In genomic region chr13:90287521-90287920, GRCh38 we compare ENCODE assay signal across 28 cellular contexts.
"Had no signal": no experiment of that assay in that cellular context is flagged by ENCODE, and none has a peak within 500 bp of the region (broad histone marks: within the 10 kb centered on the region; RNA-seq: fewer than 3 reads in every experiment).

No MANE protein-coding gene starts in this region.

- DNase-seq: cortex of kidney; effector memory CD8-positive, alpha-beta T cell; erythroblast; esophagus squamous epithelium; foreskin melanocyte; glutamatergic neuron; heart right ventricle; hippocampal formation; left cardiac atrium; left lung; mesenchymal stem cell; mucosa of descending colon; naive B cell; nucleus accumbens; ovary; psoas muscle; right cardiac atrium; sigmoid colon; stimulated activated CD4-positive, alpha-beta T cell treated with anti-CD3 and anti-CD28 coated beads, Interleukin-2, amount 100 ng/mL, for 24 hours; stimulated activated CD4-positive, alpha-beta T cell treated with anti-CD3 and anti-CD28 coated beads, Interleukin-4, amount 100 ng/mL, for 24 hours; stimulated activated naive CD4-positive, alpha-beta T cell treated with Interleukin-2 at 50 U/mL for 16 hours; stomach; thyroid gland; trophoblast cell had no signal

- H3K27me3 ChIP-seq: esophagus squamous epithelium, heart right ventricle, left lung, neural progenitor cell, ovary, sigmoid colon, stomach, thyroid gland had no signal

- H3K27me3 Mint-ChIP-seq: effector memory CD8-positive, alpha-beta T cell; naive B cell; natural killer cell treated with Interleukin-12 subunit alpha and Interleukin-12 subunit beta and Interleukin-15 and Interleukin-18, amount 100 ng/mL, for 72 hours had no signal

- H3K4me1 Mint-ChIP-seq: mesothelial cell of epicardium; naive B cell; neural progenitor cell; stimulated activated effector memory CD8-positive, alpha-beta T cell treated with anti-CD3 and anti-CD28 coated beads, Interleukin-12 subunit alpha, Interleukin-12 subunit beta, amount 100 ng/mL, for 72 hours had no signal

- H3K4me3 Mint-ChIP-seq: effector memory CD8-positive, alpha-beta T cell; mesothelial cell of epicardium; naive B cell; natural killer cell treated with Interleukin-12 subunit alpha and Interleukin-12 subunit beta and Interleukin-15 and Interleukin-18, amount 100 ng/mL, for 72 hours; neural progenitor cell; stimulated activated effector memory CD8-positive, alpha-beta T cell treated with anti-CD3 and anti-CD28 coated beads, Interleukin-12 subunit alpha, Interleukin-12 subunit beta, amount 100 ng/mL, for 72 hours had no signal

- H3K4me1 ChIP-seq: esophagus squamous epithelium, heart right ventricle, left lung, neural progenitor cell, psoas muscle, sigmoid colon, stomach, thyroid gland had no signal

- H3K4me2 ChIP-seq: neural progenitor cell had no signal

- H3K9ac ChIP-seq: neural progenitor cell had no signal

- H3K36me3 ChIP-seq: esophagus squamous epithelium, heart right ventricle, left lung, neural progenitor cell, ovary, sigmoid colon, stomach, thyroid gland had no signal

- ATAC-seq: effector memory CD8-positive, alpha-beta T cell; heart right ventricle; left cardiac atrium; left lung; mucosa of descending colon; natural killer cell treated with Interleukin-12 subunit alpha and Interleukin-12 subunit beta and Interleukin-15 and Interleukin-18, amount 100 ng/mL, for 72 hours; psoas muscle; right cardiac atrium; stimulated activated effector memory CD8-positive, alpha-beta T cell treated with anti-CD3 and anti-CD28 coated beads, Interleukin-12 subunit alpha, Interleukin-12 subunit beta, amount 100 ng/mL, for 72 hours had no signal

- H3K9me3 ChIP-seq: esophagus squamous epithelium, mucosa of descending colon, ovary, psoas muscle, sigmoid colon, thyroid gland had no signal

- H3K27ac Mint-ChIP-seq: effector memory CD8-positive, alpha-beta T cell; mesothelial cell of epicardium; natural killer cell treated with Interleukin-12 subunit alpha and Interleukin-12 subunit beta and Interleukin-15 and Interleukin-18, amount 100 ng/mL, for 72 hours; neural progenitor cell; stimulated activated effector memory CD8-positive, alpha-beta T cell treated with anti-CD3 and anti-CD28 coated beads, Interleukin-12 subunit alpha, Interleukin-12 subunit beta, amount 100 ng/mL, for 72 hours had no signal

- H2AFZ ChIP-seq: neural progenitor cell had no signal

- H3K36me3 Mint-ChIP-seq: mesothelial cell of epicardium; stimulated activated effector memory CD8-positive, alpha-beta T cell treated with anti-CD3 and anti-CD28 coated beads, Interleukin-12 subunit alpha, Interleukin-12 subunit beta, amount 100 ng/mL, for 72 hours had no signal

- H3K27ac ChIP-seq: esophagus squamous epithelium, heart right ventricle, left lung, neural progenitor cell, ovary, psoas muscle, sigmoid colon, stomach, thyroid gland had no signal

- H3K4me3 ChIP-seq: esophagus squamous epithelium, heart right ventricle, left lung, mucosa of descending colon, neural progenitor cell, ovary, psoas muscle, sigmoid colon, stomach, thyroid gland had no signal
